Comparison of ENCODE assay signal across 1 cellular context in the genomic region with DNA sequence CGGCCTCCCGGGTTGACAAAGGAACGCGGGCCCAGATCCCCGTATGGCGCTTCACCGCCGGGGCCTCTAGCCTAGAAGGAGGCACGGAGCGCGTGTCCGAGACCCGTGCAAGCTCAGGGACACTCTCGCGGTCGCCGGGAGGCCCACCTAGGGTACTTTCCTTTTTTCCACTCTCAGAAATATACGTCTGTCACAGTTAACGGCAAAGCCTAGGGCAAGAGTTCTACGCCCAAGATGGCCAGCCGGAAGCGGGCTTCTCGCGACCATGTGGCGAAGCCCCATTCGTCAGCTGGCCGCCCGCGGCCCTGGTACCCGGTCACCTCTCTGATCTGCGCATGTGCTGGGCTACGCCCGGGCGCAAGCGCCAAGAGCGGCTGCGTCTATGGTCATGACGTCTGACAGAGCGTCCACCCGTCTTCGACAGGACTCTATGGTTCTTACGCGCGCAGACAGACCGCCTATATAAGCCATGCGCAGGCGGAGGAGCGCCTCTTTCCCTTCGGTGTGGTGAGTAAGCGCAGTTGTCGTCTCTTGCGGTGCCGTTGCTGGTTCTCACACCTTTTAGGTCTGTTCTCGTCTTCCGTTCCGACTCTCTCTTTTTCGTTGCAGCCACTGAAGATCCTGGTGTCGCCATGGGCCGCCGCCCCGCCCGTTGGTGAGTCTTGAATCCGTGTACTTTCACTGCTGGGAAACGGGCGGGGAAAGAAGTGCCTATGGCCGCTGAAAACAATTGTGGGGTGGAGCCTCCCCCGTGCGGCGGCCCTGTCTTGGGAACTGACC.
A peak's percentile ranks its signal among the peaks of the same experiment; 100 is the strongest.
TF ChIP-seq lines count a peak whose summit lies in the region.

A gene (plus strand): TSS at position 490 of the 780 bp plus-strand sequence. CDS start 143 bp downstream, at position 633.

TF ChIP-seq in HEK293, 187 proteins besides CTCF, POLR2A, EP300 and RAD21 (continued from another document and continues in another):
- TF ChIP-seq, protein P1, sequence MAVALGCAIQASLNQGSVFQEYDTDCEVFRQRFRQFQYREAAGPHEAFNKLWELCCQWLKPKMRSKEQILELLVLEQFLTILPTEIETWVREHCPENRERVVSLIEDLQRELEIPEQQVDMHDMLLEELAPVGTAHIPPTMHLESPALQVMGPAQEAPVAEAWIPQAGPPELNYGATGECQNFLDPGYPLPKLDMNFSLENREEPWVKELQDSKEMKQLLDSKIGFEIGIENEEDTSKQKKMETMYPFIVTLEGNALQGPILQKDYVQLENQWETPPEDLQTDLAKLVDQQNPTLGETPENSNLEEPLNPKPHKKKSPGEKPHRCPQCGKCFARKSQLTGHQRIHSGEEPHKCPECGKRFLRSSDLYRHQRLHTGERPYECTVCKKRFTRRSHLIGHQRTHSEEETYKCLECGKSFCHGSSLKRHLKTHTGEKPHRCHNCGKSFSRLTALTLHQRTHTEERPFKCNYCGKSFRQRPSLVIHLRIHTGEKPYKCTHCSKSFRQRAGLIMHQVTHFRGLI (tag by site-specific recombination; IDR thresholded peaks at IDR 0.05), result 0 out of 2 replicates have a peak, but pooled peaks have one; percentile 32
- TF ChIP-seq ZNF623 (tag by site-specific recombination; IDR thresholded peaks at IDR 0.05) (peak; percentile 35; the same call in 1 of the 2 replicates), YY1 (tag by site-specific recombination; IDR thresholded peaks at IDR 0.05) (peak; percentile 70; the same call in 1 of the 2 replicates), ZNF202 (tag by site-specific recombination; IDR thresholded peaks at IDR 0.05; ENCODE audit: borderline replicate concordance) (no peak), ZNF837 (tag by site-specific recombination; IDR thresholded peaks at IDR 0.05) (peak; percentile 78; the same call in 1 of the 2 replicates), ZNF571 (tag by site-specific recombination; IDR thresholded peaks at IDR 0.05) (no peak), BCL11B (tag by site-specific recombination; IDR thresholded peaks at IDR 0.05; ENCODE audit: low read depth) (no peak), ZNF214 (tag by site-specific recombination; IDR thresholded peaks at IDR 0.05; ENCODE audit: borderline replicate concordance) (no peak), ZNF16 (tag by site-specific recombination; IDR thresholded peaks at IDR 0.05; ENCODE audit: low read depth) (no peak), ZNF174 (tag by site-specific recombination; IDR thresholded peaks at IDR 0.05) (no peak), HOXC10 (CRISPR knock-in tag; IDR thresholded peaks at IDR 0.05) (no peak), ZNF544 (tag by site-specific recombination; IDR thresholded peaks at IDR 0.05) (no peak), ZNF341 (tag by site-specific recombination; IDR thresholded peaks at IDR 0.05; ENCODE audit: low read depth) (no peak), ZNF701 (tag by site-specific recombination; IDR thresholded peaks at IDR 0.05) (no peak), ZNF112 (tag by site-specific recombination; IDR thresholded peaks at IDR 0.05) (no peak), ZNF610 (tag by site-specific recombination; IDR thresholded peaks at IDR 0.05; ENCODE audit: borderline replicate concordance) (peak; percentile 65; the same call in 1 of the 2 replicates), ZNF335 (tag by site-specific recombination; conservative IDR thresholded peaks at IDR 0.05) (peak; percentile 84), KLF9 (tag by site-specific recombination; IDR thresholded peaks at IDR 0.05; ENCODE audit: low read depth) (peak; percentile 29; the same call in 1 of the 2 replicates), ZXDB (tag by site-specific recombination; IDR thresholded peaks at IDR 0.05) (peak; percentile 97), ZBTB48 (tag by site-specific recombination; IDR thresholded peaks at IDR 0.05) (no peak), ZNF521 (tag by site-specific recombination; IDR thresholded peaks at IDR 0.05) (no peak), SCRT2 (tag by site-specific recombination; IDR thresholded peaks at IDR 0.05) (no peak), ZNF670 (tag by site-specific recombination; IDR thresholded peaks at IDR 0.05; ENCODE audit: low read depth) (no peak), ZNF391 (tag by site-specific recombination; IDR thresholded peaks at IDR 0.05; ENCODE audit: borderline replicate concordance, low read depth) (peak; percentile 90), ZNF350 (tag by site-specific recombination; IDR thresholded peaks at IDR 0.05) (no peak), TRIM28 (IDR thresholded peaks at IDR 0.05; ENCODE audit: borderline replicate concordance, low read length) (no peak), ZNF157 (tag by site-specific recombination; IDR thresholded peaks at IDR 0.05) (no peak), ZSCAN30 (tag by site-specific recombination; IDR thresholded peaks at IDR 0.05) (no peak), ZFP41 (tag by site-specific recombination; IDR thresholded peaks at IDR 0.05; ENCODE audit: borderline replicate concordance) (no peak)
- TF ChIP-seq, protein P2, sequence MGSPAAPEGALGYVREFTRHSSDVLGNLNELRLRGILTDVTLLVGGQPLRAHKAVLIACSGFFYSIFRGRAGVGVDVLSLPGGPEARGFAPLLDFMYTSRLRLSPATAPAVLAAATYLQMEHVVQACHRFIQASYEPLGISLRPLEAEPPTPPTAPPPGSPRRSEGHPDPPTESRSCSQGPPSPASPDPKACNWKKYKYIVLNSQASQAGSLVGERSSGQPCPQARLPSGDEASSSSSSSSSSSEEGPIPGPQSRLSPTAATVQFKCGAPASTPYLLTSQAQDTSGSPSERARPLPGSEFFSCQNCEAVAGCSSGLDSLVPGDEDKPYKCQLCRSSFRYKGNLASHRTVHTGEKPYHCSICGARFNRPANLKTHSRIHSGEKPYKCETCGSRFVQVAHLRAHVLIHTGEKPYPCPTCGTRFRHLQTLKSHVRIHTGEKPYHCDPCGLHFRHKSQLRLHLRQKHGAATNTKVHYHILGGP (tag by site-specific recombination; IDR thresholded peaks at IDR 0.05), result no peak
- TF ChIP-seq, protein P3, sequence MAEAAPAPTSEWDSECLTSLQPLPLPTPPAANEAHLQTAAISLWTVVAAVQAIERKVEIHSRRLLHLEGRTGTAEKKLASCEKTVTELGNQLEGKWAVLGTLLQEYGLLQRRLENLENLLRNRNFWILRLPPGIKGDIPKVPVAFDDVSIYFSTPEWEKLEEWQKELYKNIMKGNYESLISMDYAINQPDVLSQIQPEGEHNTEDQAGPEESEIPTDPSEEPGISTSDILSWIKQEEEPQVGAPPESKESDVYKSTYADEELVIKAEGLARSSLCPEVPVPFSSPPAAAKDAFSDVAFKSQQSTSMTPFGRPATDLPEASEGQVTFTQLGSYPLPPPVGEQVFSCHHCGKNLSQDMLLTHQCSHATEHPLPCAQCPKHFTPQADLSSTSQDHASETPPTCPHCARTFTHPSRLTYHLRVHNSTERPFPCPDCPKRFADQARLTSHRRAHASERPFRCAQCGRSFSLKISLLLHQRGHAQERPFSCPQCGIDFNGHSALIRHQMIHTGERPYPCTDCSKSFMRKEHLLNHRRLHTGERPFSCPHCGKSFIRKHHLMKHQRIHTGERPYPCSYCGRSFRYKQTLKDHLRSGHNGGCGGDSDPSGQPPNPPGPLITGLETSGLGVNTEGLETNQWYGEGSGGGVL (tag by site-specific recombination; IDR thresholded peaks at IDR 0.05), result no peak
- TF ChIP-seq, protein P4, sequence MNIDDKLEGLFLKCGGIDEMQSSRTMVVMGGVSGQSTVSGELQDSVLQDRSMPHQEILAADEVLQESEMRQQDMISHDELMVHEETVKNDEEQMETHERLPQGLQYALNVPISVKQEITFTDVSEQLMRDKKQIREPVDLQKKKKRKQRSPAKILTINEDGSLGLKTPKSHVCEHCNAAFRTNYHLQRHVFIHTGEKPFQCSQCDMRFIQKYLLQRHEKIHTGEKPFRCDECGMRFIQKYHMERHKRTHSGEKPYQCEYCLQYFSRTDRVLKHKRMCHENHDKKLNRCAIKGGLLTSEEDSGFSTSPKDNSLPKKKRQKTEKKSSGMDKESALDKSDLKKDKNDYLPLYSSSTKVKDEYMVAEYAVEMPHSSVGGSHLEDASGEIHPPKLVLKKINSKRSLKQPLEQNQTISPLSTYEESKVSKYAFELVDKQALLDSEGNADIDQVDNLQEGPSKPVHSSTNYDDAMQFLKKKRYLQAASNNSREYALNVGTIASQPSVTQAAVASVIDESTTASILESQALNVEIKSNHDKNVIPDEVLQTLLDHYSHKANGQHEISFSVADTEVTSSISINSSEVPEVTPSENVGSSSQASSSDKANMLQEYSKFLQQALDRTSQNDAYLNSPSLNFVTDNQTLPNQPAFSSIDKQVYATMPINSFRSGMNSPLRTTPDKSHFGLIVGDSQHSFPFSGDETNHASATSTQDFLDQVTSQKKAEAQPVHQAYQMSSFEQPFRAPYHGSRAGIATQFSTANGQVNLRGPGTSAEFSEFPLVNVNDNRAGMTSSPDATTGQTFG (tag by site-specific recombination; IDR thresholded peaks at IDR 0.05; ENCODE audit: borderline replicate concordance), result no peak
- TF ChIP-seq, protein P5, sequence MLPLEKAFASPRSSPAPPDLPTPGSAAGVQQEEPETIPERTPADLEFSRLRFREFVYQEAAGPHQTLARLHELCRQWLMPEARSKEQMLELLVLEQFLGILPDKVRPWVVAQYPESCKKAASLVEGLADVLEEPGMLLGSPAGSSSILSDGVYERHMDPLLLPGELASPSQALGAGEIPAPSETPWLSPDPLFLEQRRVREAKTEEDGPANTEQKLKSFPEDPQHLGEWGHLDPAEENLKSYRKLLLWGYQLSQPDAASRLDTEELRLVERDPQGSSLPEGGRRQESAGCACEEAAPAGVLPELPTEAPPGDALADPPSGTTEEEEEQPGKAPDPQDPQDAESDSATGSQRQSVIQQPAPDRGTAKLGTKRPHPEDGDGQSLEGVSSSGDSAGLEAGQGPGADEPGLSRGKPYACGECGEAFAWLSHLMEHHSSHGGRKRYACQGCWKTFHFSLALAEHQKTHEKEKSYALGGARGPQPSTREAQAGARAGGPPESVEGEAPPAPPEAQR (tag by site-specific recombination; IDR thresholded peaks at IDR 0.05), result no peak
- TF ChIP-seq, protein P6, sequence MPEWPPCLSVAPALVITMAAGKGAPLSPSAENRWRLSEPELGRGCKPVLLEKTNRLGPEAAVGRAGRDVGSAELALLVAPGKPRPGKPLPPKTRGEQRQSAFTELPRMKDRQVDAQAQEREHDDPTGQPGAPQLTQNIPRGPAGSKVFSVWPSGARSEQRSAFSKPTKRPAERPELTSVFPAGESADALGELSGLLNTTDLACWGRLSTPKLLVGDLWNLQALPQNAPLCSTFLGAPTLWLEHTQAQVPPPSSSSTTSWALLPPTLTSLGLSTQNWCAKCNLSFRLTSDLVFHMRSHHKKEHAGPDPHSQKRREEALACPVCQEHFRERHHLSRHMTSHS (tag by site-specific recombination; IDR thresholded peaks at IDR 0.05), result no peak
- TF ChIP-seq, protein P7, sequence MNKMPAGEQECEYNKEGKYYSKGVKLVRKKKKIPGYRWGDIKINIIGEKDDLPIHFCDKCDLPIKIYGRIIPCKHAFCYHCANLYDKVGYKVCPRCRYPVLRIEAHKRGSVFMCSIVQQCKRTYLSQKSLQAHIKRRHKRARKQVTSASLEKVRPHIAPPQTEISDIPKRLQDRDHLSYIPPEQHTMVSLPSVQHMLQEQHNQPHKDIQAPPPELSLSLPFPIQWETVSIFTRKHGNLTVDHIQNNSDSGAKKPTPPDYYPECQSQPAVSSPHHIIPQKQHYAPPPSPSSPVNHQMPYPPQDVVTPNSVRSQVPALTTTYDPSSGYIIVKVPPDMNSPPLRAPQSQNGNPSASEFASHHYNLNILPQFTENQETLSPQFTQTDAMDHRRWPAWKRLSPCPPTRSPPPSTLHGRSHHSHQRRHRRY (tag by site-specific recombination; IDR thresholded peaks at IDR 0.05), result 0 out of 2 replicates have a peak, but pooled peaks have one; percentile 58
- TF ChIP-seq, protein P8, sequence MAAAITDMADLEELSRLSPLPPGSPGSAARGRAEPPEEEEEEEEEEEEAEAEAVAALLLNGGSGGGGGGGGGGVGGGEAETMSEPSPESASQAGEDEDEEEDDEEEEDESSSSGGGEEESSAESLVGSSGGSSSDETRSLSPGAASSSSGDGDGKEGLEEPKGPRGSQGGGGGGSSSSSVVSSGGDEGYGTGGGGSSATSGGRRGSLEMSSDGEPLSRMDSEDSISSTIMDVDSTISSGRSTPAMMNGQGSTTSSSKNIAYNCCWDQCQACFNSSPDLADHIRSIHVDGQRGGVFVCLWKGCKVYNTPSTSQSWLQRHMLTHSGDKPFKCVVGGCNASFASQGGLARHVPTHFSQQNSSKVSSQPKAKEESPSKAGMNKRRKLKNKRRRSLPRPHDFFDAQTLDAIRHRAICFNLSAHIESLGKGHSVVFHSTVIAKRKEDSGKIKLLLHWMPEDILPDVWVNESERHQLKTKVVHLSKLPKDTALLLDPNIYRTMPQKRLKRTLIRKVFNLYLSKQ (tag by site-specific recombination; IDR thresholded peaks at IDR 0.05; ENCODE audit: borderline replicate concordance), result no peak
- TF ChIP-seq, protein P9, sequence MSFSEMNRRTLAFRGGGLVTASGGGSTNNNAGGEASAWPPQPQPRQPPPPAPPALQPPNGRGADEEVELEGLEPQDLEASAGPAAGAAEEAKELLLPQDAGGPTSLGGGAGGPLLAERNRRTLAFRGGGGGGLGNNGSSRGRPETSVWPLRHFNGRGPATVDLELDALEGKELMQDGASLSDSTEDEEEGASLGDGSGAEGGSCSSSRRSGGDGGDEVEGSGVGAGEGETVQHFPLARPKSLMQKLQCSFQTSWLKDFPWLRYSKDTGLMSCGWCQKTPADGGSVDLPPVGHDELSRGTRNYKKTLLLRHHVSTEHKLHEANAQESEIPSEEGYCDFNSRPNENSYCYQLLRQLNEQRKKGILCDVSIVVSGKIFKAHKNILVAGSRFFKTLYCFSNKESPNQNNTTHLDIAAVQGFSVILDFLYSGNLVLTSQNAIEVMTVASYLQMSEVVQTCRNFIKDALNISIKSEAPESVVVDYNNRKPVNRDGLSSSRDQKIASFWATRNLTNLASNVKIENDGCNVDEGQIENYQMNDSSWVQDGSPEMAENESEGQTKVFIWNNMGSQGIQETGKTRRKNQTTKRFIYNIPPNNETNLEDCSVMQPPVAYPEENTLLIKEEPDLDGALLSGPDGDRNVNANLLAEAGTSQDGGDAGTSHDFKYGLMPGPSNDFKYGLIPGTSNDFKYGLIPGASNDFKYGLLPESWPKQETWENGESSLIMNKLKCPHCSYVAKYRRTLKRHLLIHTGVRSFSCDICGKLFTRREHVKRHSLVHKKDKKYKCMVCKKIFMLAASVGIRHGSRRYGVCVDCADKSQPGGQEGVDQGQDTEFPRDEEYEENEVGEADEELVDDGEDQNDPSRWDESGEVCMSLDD (tag by site-specific recombination; IDR thresholded peaks at IDR 0.05), result 0 out of 2 replicates have a peak, but pooled peaks have one; percentile 38
- TF ChIP-seq, protein P10, sequence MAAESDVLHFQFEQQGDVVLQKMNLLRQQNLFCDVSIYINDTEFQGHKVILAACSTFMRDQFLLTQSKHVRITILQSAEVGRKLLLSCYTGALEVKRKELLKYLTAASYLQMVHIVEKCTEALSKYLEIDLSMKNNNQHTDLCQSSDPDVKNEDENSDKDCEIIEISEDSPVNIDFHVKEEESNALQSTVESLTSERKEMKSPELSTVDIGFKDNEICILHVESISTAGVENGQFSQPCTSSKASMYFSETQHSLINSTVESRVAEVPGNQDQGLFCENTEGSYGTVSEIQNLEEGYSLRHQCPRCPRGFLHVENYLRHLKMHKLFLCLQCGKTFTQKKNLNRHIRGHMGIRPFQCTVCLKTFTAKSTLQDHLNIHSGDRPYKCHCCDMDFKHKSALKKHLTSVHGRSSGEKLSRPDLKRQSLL (tag by site-specific recombination; IDR thresholded peaks at IDR 0.05), result no peak
